Comparison of ENCODE assay signal across 13 cellular contexts in the genomic region with DNA sequence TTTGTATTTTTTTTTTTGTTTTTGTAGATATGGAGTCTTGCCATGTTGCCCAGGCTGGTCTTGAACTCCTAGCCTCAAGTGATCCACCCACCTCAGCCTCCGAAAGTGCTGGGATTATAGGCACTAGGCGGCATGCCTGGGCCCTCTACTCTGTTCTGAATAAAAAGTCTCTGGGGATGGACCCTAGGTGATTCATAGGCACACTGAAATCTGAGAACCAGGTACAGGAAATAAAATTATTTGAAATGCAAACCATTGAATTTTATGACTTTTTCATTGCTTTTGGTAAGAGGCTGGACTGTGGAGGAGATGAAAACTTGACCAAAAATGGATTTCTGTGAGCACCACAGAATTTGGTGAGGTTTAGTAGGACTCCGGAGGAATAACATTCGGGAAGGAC.
"Had no signal": no experiment of that assay in that cellular context is flagged by ENCODE, and none has a peak within 500 bp of the region (broad histone marks: within the 10 kb centered on the region; RNA-seq: fewer than 3 reads in every experiment).

No MANE protein-coding gene starts in this region.

- H3K36me3 Mint-ChIP-seq: stimulated activated effector memory CD8-positive, alpha-beta T cell treated with anti-CD3 and anti-CD28 coated beads, Interleukin-12 subunit alpha, Interleukin-12 subunit beta, amount 100 ng/mL, for 72 hours had no signal

- H3K4me3 ChIP-seq: coronary artery, heart left ventricle, left ventricle myocardium inferior, prostate gland, right lobe of liver, tibial nerve had no signal

- DNase-seq: activated gamma-delta T cell treated with Interleukin-2 at 50 U/mL for 16 hours; activated T-cell treated with anti-CD3 and anti-CD28 coated beads, Interleukin-2, amount 50 U/mL, for 4 hours; caudate nucleus; effector CD4-positive, alpha-beta T cell; heart left ventricle; left ventricle myocardium inferior; right lobe of liver had no signal

- H3K9me3 Mint-ChIP-seq: activated T-cell treated with anti-CD3 and anti-CD28 coated beads, Interleukin-2, amount 50 U/mL, for 4 hours; stimulated activated effector memory CD8-positive, alpha-beta T cell treated with anti-CD3 and anti-CD28 coated beads, Interleukin-12 subunit alpha, Interleukin-12 subunit beta, amount 100 ng/mL, for 72 hours; T-helper 2 cell treated with Interferon-gamma antibody and Interleukin-4, amounts not matched to agents 5 μg/mL and 100 μg/mL, for 36 hours had no signal

- H3K4me1 ChIP-seq: right lobe of liver had no signal

- H3K36me3 ChIP-seq: heart left ventricle, left ventricle myocardium inferior, prostate gland, right lobe of liver, tibial nerve had no signal

- H3K27ac Mint-ChIP-seq: stimulated activated effector memory CD8-positive, alpha-beta T cell treated with anti-CD3 and anti-CD28 coated beads, Interleukin-12 subunit alpha, Interleukin-12 subunit beta, amount 100 ng/mL, for 72 hours; T-helper 2 cell treated with Interferon-gamma antibody and Interleukin-4, amounts not matched to agents 5 μg/mL and 100 μg/mL, for 36 hours had no signal

- H3K4me3 Mint-ChIP-seq: activated T-cell treated with anti-CD3 and anti-CD28 coated beads, Interleukin-2, amount 50 U/mL, for 4 hours; stimulated activated effector memory CD8-positive, alpha-beta T cell treated with anti-CD3 and anti-CD28 coated beads, Interleukin-12 subunit alpha, Interleukin-12 subunit beta, amount 100 ng/mL, for 72 hours; T-helper 2 cell treated with Interferon-gamma antibody and Interleukin-4, amounts not matched to agents 5 μg/mL and 100 μg/mL, for 36 hours had no signal

- H3K27me3 ChIP-seq: heart left ventricle, right lobe of liver, tibial nerve had no signal

- ATAC-seq: activated CD4-positive, CD25-positive, alpha-beta regulatory T cell treated with anti-CD3 and anti-CD28 coated beads, Interleukin-2, amount 50 U/mL, for 24 hours; activated T-cell treated with anti-CD3 and anti-CD28 coated beads, Interleukin-2, amount 50 U/mL, for 4 hours; heart left ventricle; right lobe of liver; stimulated activated effector memory CD8-positive, alpha-beta T cell treated with anti-CD3 and anti-CD28 coated beads, Interleukin-12 subunit alpha, Interleukin-12 subunit beta, amount 100 ng/mL, for 72 hours had no signal

- H3K27ac ChIP-seq: coronary artery, heart left ventricle, left ventricle myocardium inferior, prostate gland, right lobe of liver, tibial nerve had no signal

- H3K9me3 ChIP-seq: heart left ventricle, left ventricle myocardium inferior, prostate gland, right lobe of liver, tibial nerve had no signal
